In the genomic region with DNA sequence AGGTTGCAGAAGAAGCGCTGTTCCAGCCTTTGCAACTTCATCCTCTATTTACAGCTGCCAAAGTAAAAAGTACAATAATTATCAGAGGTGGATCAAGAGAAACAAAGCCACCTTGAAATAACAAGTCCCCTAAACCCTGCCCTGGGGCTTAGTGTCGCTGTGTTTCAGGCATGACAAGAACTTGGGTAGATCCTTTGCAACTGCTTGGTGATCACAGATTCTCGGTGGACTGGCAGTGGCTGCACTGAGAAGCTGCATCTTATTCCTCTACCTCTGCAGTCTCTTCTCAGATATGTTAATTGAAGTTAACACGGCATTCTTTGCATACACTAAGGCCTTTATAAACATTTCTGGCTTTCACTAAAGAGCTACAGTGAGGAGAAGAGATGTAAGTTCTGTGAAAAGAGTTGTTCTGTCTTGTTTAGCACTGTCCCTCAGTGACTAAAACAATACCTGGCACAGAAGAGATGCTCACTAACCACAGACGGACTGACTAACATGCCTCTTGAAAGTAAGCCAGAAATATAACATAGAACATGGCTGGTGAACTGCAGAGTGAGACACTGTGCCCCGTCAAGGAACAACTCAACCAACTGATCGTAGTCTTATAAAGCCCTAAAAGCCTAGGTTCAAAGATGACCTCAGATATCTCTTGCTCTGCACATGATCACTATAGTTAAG, we compare ENCODE assay signal across 14 cellular contexts.
DNase-seq lines count a peak whose midpoint lies in the region; ATAC-seq and TF ChIP-seq lines count a peak whose summit lies in the region.
"Had no signal": no experiment of that assay in that cellular context is flagged by ENCODE, and none has a peak within 500 bp of the region (broad histone marks: within the 10 kb centered on the region; RNA-seq: fewer than 3 reads in every experiment).

No MANE protein-coding gene starts in this region.

- H3K27me3 Mint-ChIP-seq in activated naive CD8-positive, alpha-beta T cell treated with anti-CD3 and anti-CD28 coated beads, Interleukin-2, amount 50 U/mL, for 24 hours: no peaks in the 10 kb centered on the region
- H3K27me3 Mint-ChIP-seq in chondrocyte (ENCODE audit: low read depth): peaks cover 4% of the 10 kb centered on the region

- POLR2A ChIA-PET in GM10248 (lab: Yijun Ruan, JAX): no interaction called here

- TF ChIP-seq CTCF in chondrocyte (IDR thresholded peaks at IDR 0.05) (no peak), GM10248 (IDR thresholded peaks at IDR 0.05; ENCODE audit: control extremely low read depth, extremely low read depth, low read depth, missing control alignments) (no peak)

- H3K4me3 Mint-ChIP-seq in activated naive CD8-positive, alpha-beta T cell treated with anti-CD3 and anti-CD28 coated beads, Interleukin-2, amount 50 U/mL, for 24 hours: no peak overlapping the region
- H3K4me3 Mint-ChIP-seq in chondrocyte (ENCODE audit: unreplicated experiment): no peak overlapping the region
- H3K4me3 Mint-ChIP-seq: natural killer cell had no signal

- in situ Hi-C loops in HAP-1 (cut with MboI; ENCODE audit: low sequenced_read_pairs): no loop called here

- no peak overlapping the region for H2BK5ac ChIP-seq in mesendoderm (ENCODE audit: low read length)

- H3K27ac Mint-ChIP-seq in activated naive CD8-positive, alpha-beta T cell treated with anti-CD3 and anti-CD28 coated beads, Interleukin-2, amount 50 U/mL, for 24 hours: no peak overlapping the region
- no peak overlapping the region for H3K27ac Mint-ChIP-seq in chondrocyte (ENCODE audit: unreplicated experiment)
- H3K27ac Mint-ChIP-seq: natural killer cell had no signal

- H3K9me3 ChIP-seq in HAP-1: no peaks in the 10 kb centered on the region

- H3K4me3 ChIP-seq in HAP-1: no peak overlapping the region
- no peak overlapping the region for H3K4me3 ChIP-seq in mesendoderm (ENCODE audit: low read length)
- H3K4me3 ChIP-seq: skin epidermis had no signal

- peak; percentile 93 to 94 for ATAC-seq in activated CD4-positive, CD25-positive, alpha-beta regulatory T cell treated with anti-CD3 and anti-CD28 coated beads, Interleukin-2, amount 50 U/mL, for 24 hours
- ATAC-seq in activated naive CD8-positive, alpha-beta T cell treated with anti-CD3 and anti-CD28 coated beads, Interleukin-2, amount 50 U/mL, for 24 hours: peak; percentile 84
- ATAC-seq: natural killer cell had no signal

- H3K4me1 ChIP-seq in HAP-1: peaks cover 17% of the 10 kb centered on the region
- peaks cover 2% of the 10 kb centered on the region for H3K4me1 ChIP-seq in mesendoderm (ENCODE audit: control insufficient read depth, low read depth, low read length)

- no peak overlapping the region for H3K18ac ChIP-seq in mesendoderm (ENCODE audit: low read length)

- H2AK5ac ChIP-seq in mesendoderm (ENCODE audit: low read length): no peak overlapping the region

- H3K4me1 Mint-ChIP-seq in activated naive CD8-positive, alpha-beta T cell treated with anti-CD3 and anti-CD28 coated beads, Interleukin-2, amount 50 U/mL, for 24 hours: peaks cover 42% of the 10 kb centered on the region
- H3K4me1 Mint-ChIP-seq in chondrocyte (ENCODE audit: low read depth): peaks cover 23% of the 10 kb centered on the region

- H3K79me2 ChIP-seq in mesendoderm (ENCODE audit: control insufficient read depth, insufficient read depth, low read length): no peaks in the 10 kb centered on the region

- H3K9me3 Mint-ChIP-seq in activated naive CD8-positive, alpha-beta T cell treated with anti-CD3 and anti-CD28 coated beads, Interleukin-2, amount 50 U/mL, for 24 hours: peaks cover 5% of the 10 kb centered on the region
- no peaks in the 10 kb centered on the region for H3K9me3 Mint-ChIP-seq in chondrocyte (ENCODE audit: low read depth)
- H3K9me3 Mint-ChIP-seq: natural killer cell had no signal

- H3K27me3 ChIP-seq in HAP-1 (ENCODE audit: low read depth): no peaks in the 10 kb centered on the region
- H3K27me3 ChIP-seq in mesendoderm (ENCODE audit: insufficient read depth, low read length, poor library complexity): no peaks in the 10 kb centered on the region

- CTCF ChIA-PET in GM10248 (lab: Yijun Ruan, JAX): interaction anchor here (0.8 to 1.8 kb wide), 8 partner anchors 10 to 102 kb away, joined by 3 to 6 read pairs (median 3); no protein-coding TSS in a partner anchor

- no peak overlapping the region for H3K9ac ChIP-seq in mesendoderm (ENCODE audit: low read length)
- H3K9ac ChIP-seq: KMS-11 had no signal

- no peak overlapping the region for H2BK120ac ChIP-seq in mesendoderm (ENCODE audit: low read depth, low read length)

- DNase-seq in activated CD4-positive, CD25-positive, alpha-beta regulatory T cell treated with anti-CD3 and anti-CD28 coated beads, Interleukin-2, amount 50 U/mL, for 72 hours: no peak
- peak; percentile 11 to 35 for DNase-seq in HAP-1 (ENCODE audit: low spot score in 2 of 2)
- no peak for DNase-seq in activated naive CD8-positive, alpha-beta T cell treated with anti-CD3 and anti-CD28 coated beads, Interleukin-2, amount 50 U/mL, for 24 hours
- DNase-seq in mesendoderm: peak; percentile 33
- no peak for DNase-seq in NAMALWA (ENCODE audit: low spot score)
- no peak for DNase-seq in chondrocyte (ENCODE audit: low spot score)
- DNase-seq in GM10248 (ENCODE audit: extremely low spot score): no peak
- DNase-seq: activated naive CD4-positive, alpha-beta T cell; natural killer cell; RPMI8226 had no signal

- H3K36me3 ChIP-seq in HAP-1 (replicated peaks): no peaks in the 10 kb centered on the region
- H3K36me3 ChIP-seq in mesendoderm (ENCODE audit: control insufficient read depth, insufficient read depth, low read length): no peaks in the 10 kb centered on the region

- H4K5ac ChIP-seq in mesendoderm (ENCODE audit: low read length): no peak overlapping the region

- H3K4me2 ChIP-seq in mesendoderm (ENCODE audit: low read length): no peak overlapping the region
- H3K4me2 ChIP-seq: KMS-11 had no signal

- no peak overlapping the region for H3K56ac ChIP-seq in mesendoderm (ENCODE audit: low read length)

- no peak overlapping the region for H3K27ac ChIP-seq in mesendoderm (ENCODE audit: low read depth, low read length)
- H3K27ac ChIP-seq: 22Rv1, KMS-11, skin epidermis had no signal

- H3K36me3 Mint-ChIP-seq in activated naive CD8-positive, alpha-beta T cell treated with anti-CD3 and anti-CD28 coated beads, Interleukin-2, amount 50 U/mL, for 24 hours (ENCODE audit: low read depth): peaks cover 2% of the 10 kb centered on the region
- H3K36me3 Mint-ChIP-seq in chondrocyte (ENCODE audit: low read depth): no peaks in the 10 kb centered on the region
- H3K36me3 Mint-ChIP-seq: natural killer cell had no signal

- H2BK15ac ChIP-seq in mesendoderm (replicated peaks; ENCODE audit: low read depth): no peak overlapping the region

- H3K23ac ChIP-seq in mesendoderm (ENCODE audit: low read length): no peak overlapping the region

- no peak overlapping the region for H3K4ac ChIP-seq in mesendoderm (ENCODE audit: low read depth, low read length)

- no peak overlapping the region for H4K8ac ChIP-seq in mesendoderm (ENCODE audit: low read depth, low read length)

- WGBS in mesendoderm (ENCODE audit: extremely low coverage, insufficient coverage, low lambda C conversion rate): no CpG with 5 or more reads among the region's 7 CpGs

- H3K79me1 ChIP-seq in mesendoderm (ENCODE audit: low read length): no peaks in the 10 kb centered on the region

Comparison
In these comparisons a context has a peak if more than half of its experiments do, and no peak if none do; other contexts are left out.
1. DNase-seq: peak in HAP-1 (2 of 2) and mesendoderm (single experiment); none in activated CD4-positive, CD25-positive, alpha-beta regulatory T cell treated with anti-CD3 and anti-CD28 coated beads, Interleukin-2, amount 50 U/mL, for 72 hours (single experiment), activated naive CD8-positive, alpha-beta T cell treated with anti-CD3 and anti-CD28 coated beads, Interleukin-2, amount 50 U/mL, for 24 hours (single experiment), NAMALWA (single experiment), chondrocyte (single experiment) and GM10248 (single experiment).